11 cellular contexts compared by ENCODE assay signal in the genomic region with DNA sequence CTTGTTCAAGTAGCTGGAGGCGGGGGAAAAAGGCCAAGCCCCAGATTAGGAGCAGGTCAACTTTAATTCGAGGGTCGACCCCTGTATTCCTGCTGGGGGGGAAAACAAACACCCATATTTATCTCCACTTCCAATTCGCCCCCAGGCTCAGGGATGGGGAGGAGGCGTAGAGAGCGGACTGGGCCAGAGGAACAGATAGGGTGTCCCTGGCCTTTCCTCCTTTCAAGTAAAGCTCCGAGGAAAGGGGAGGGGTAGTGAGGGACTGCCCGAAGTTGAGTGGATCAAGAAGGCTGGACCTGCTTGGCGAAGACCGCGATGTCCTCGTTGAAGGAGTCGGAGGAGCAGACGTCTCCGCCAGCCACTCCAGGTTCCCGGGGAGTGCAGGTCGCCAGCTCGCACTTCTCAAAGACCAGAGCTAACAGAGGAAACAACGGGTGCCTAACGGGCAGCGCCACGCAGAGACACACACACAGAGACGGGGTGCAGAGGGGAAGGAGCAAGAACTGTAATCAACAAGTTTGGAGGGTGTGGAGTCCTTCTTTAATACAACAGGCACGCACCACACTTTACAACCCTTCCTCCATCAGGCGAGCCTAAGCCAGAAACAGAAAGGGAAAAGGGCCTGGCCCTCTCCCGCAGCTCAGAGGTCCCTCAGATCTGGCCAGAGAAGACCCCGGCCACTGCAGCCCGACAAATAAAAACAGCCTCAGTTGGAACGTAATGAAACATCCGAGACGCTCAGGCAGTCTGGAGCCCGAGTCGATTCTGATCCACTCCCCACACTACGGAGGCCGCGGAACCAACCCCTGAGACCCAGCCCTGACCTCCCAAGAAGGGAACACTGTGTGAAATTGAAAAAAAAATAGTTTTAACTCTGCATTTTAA. TPM values are rescaled to one million over a fixed set of nuclear protein-coding genes. Genes with fewer than 3 reads are reported as not detected.
DNase-seq lines count a peak whose midpoint lies in the region; ATAC-seq, FAIRE-seq and TF ChIP-seq lines count a peak whose summit lies in the region.
"Had no signal": no experiment of that assay in that cellular context is flagged by ENCODE, and none has a peak within 500 bp of the region (broad histone marks: within the 10 kb centered on the region; RNA-seq: fewer than 3 reads in every experiment).

No MANE protein-coding gene starts in this region.

- H3K36me3 ChIP-seq in DOHH2 (ENCODE audit: control insufficient read depth, low read length) (peaks cover 72% of the 10 kb centered on the region), cardiac muscle cell (peaks cover 59% of the 10 kb centered on the region), trophoblast cell (ENCODE audit: control insufficient read depth in 1 of 2, insufficient read depth in 2 of 2, low read length in 2 of 2) (peaks cover 2% of the 10 kb centered on the region in 2 experiments)
- H3K36me3 ChIP-seq: neutrophil had no signal

- peaks cover 9% of the 10 kb centered on the region for H3F3A ChIP-seq in DOHH2 (ENCODE audit: control insufficient read depth, insufficient read depth)

- H3K18ac ChIP-seq in trophoblast cell (ENCODE audit: low read length): peak overlapping the region; percentile 78

- H4K8ac ChIP-seq in trophoblast cell (ENCODE audit: low read depth, low read length): peak overlapping the region; percentile 57

- FAIRE-seq in HTR-8/SVneo (lab: Jason Lieb, UNC): no peak
- FAIRE-seq: G401.6 had no signal

- peaks cover 17% of the 10 kb centered on the region for H3K4me1 ChIP-seq in DOHH2 (ENCODE audit: control insufficient read depth, low read length)
- peaks cover 23% of the 10 kb centered on the region for H3K4me1 ChIP-seq in cardiac muscle cell (ENCODE audit: low read depth)
- H3K4me1 ChIP-seq in trophoblast cell (ENCODE audit: control insufficient read depth in 1 of 2, insufficient read depth in 2 of 2, low read length in 2 of 2): peaks cover 18 to 25% of the 10 kb centered on the region in 2 experiments

- peak overlapping the region; percentile 28 for H4K91ac ChIP-seq in trophoblast cell (ENCODE audit: low read depth, low read length)

- TF ChIP-seq CTCF in DOHH2 (IDR thresholded peaks at IDR 0.05; ENCODE audit: low read depth, low read length, poor library complexity, severe bottlenecking) (no peak), cardiac muscle cell (IDR thresholded peaks at IDR 0.05; ENCODE audit: low read depth, low read length) (no peak)

- no peaks in the 10 kb centered on the region for H3K9me2 ChIP-seq in DOHH2 (replicated peaks; ENCODE audit: control insufficient read depth, low read length)

- H3K4ac ChIP-seq in trophoblast cell (ENCODE audit: low read depth, low read length): peak overlapping the region; percentile 27

- H2BK5ac ChIP-seq in trophoblast cell (ENCODE audit: low read depth, low read length, poor library complexity): no peak overlapping the region

- peak overlapping the region; percentile 51 for H4K12ac ChIP-seq in trophoblast cell (ENCODE audit: low read depth, low read length)

- H3K36me3 Mint-ChIP-seq in activated T-helper 1 cell treated with anti-CD3 and anti-CD28 coated beads, Interleukin-12 subunit alpha, Interleukin-12 subunit beta, Interleukin-2, Interleukin-4 antibody, amounts not matched to agents 30 ng/mL and 10 ng/mL and 1 ng/mL, durations not matched to agents 14 hours and 24 hours and 36 hours (ENCODE audit: low read depth): peaks cover 10% of the 10 kb centered on the region

- H2BK120ac ChIP-seq in trophoblast cell (ENCODE audit: insufficient read depth, low read length, poor library complexity): peak overlapping the region; percentile 46

- H3K27ac ChIP-seq in DOHH2 (ENCODE audit: low read depth, low read length): no peak overlapping the region
- H3K27ac ChIP-seq in cardiac muscle cell: peak overlapping the region; percentile 97
- no peak overlapping the region for H3K27ac ChIP-seq in trophoblast cell (ENCODE audit: low read depth, low read length)
- H3K27ac ChIP-seq: neutrophil had no signal

- peak overlapping the region; percentile 46 for H3K9ac ChIP-seq in trophoblast cell (ENCODE audit: low read length)

- no peaks in the 10 kb centered on the region for H3K9me3 ChIP-seq in DOHH2 (ENCODE audit: control insufficient read depth, insufficient read depth, low read length)
- H3K9me3 ChIP-seq in cardiac muscle cell (ENCODE audit: low read depth): no peaks in the 10 kb centered on the region
- no peaks in the 10 kb centered on the region for H3K9me3 ChIP-seq in trophoblast cell (ENCODE audit: insufficient read depth, low read depth, low read length)
- H3K9me3 ChIP-seq: neutrophil had no signal

- H3K4me2 ChIP-seq in DOHH2 (ENCODE audit: low read length): peak overlapping the region; percentile 97
- H3K4me2 ChIP-seq in trophoblast cell (ENCODE audit: low read length): peak overlapping the region; percentile 94

- H3K4me3 ChIP-seq in DOHH2 (ENCODE audit: low read length) (peak overlapping the region; percentile 81), cardiac muscle cell (peak overlapping the region; percentile 98), trophoblast cell (ENCODE audit: low read depth, low read length) (no peak overlapping the region)

- H2AK5ac ChIP-seq in trophoblast cell (ENCODE audit: low read length): peak overlapping the region; percentile 47

- ATAC-seq in GM18858 (IDR thresholded peaks at IDR 0.05; ENCODE audit: unreplicated experiment) (no peak), GM21381 (IDR thresholded peaks at IDR 0.05; ENCODE audit: unreplicated experiment) (no peak)

- DNase-seq in activated T-helper 1 cell treated with anti-CD3 and anti-CD28 coated beads, Interleukin-12 subunit alpha, Interleukin-12 subunit beta, Interleukin-2, Interleukin-4 antibody, amounts not matched to agents 30 ng/mL and 10 ng/mL and 1 ng/mL, durations not matched to agents 14 hours and 24 hours and 36 hours (ENCODE audit: low spot score): no peak
- DNase-seq in cardiac muscle cell (ENCODE audit: low read depth in 1 of 2, low spot score in 1 of 2) (peak in 1 of 2 donors; percentile 68), trophoblast cell (no peak), NCI-H2029 treated with DMSO at 0.1 percent for 48 hours (lab: John Stamatoyannopoulos, UW) (no peak), HTR-8/SVneo (ENCODE audit: insufficient read length, low spot score) (no peak)
- DNase-seq: NCI-H510A treated with DMSO at 0.1 percent for 48 hours had no signal

- H3K27me3 Mint-ChIP-seq in activated T-helper 1 cell treated with anti-CD3 and anti-CD28 coated beads, Interleukin-12 subunit alpha, Interleukin-12 subunit beta, Interleukin-2, Interleukin-4 antibody, amounts not matched to agents 30 ng/mL and 10 ng/mL and 1 ng/mL, durations not matched to agents 14 hours and 24 hours and 36 hours (ENCODE audit: insufficient read depth): peaks cover 72% of the 10 kb centered on the region

- peaks cover 24% of the 10 kb centered on the region for H3K4me1 Mint-ChIP-seq in activated T-helper 1 cell treated with anti-CD3 and anti-CD28 coated beads, Interleukin-12 subunit alpha, Interleukin-12 subunit beta, Interleukin-2, Interleukin-4 antibody, amounts not matched to agents 30 ng/mL and 10 ng/mL and 1 ng/mL, durations not matched to agents 14 hours and 24 hours and 36 hours (ENCODE audit: low read depth)

- peak overlapping the region; percentile 10 for H2AFZ ChIP-seq in trophoblast cell (ENCODE audit: insufficient read depth, low read length, poor library complexity)

- H3K79me1 ChIP-seq in trophoblast cell (ENCODE audit: low read length): peaks cover 35% of the 10 kb centered on the region

- peak overlapping the region; percentile 63 for H3K27ac Mint-ChIP-seq in activated T-helper 1 cell treated with anti-CD3 and anti-CD28 coated beads, Interleukin-12 subunit alpha, Interleukin-12 subunit beta, Interleukin-2, Interleukin-4 antibody, amounts not matched to agents 30 ng/mL and 10 ng/mL and 1 ng/mL, durations not matched to agents 14 hours and 24 hours and 36 hours

- no peak overlapping the region for H3K23ac ChIP-seq in trophoblast cell (ENCODE audit: low read length)

- peaks cover 68% of the 10 kb centered on the region for H3K79me2 ChIP-seq in DOHH2 (ENCODE audit: control insufficient read depth, low read length)
- H3K79me2 ChIP-seq in trophoblast cell (ENCODE audit: control insufficient read depth, insufficient read depth, low read length, poor library complexity): peaks cover 18% of the 10 kb centered on the region

- intact Hi-C loops in activated T-helper 1 cell treated with anti-CD3 and anti-CD28 coated beads, Interleukin-12 subunit alpha, Interleukin-12 subunit beta, Interleukin-2, Interleukin-4 antibody, amounts not matched to agents 30 ng/mL and 10 ng/mL and 1 ng/mL, durations not matched to agents 14 hours and 24 hours and 36 hours (cut with micrococcal nuclease): loop anchor here (10.0 kb wide), 1 partner anchor 1159 kb away; a partner anchor contains a TSS

- H4K20me1 ChIP-seq in DOHH2 (ENCODE audit: control insufficient read depth, insufficient read depth, low read depth, low read length): peaks cover 10% of the 10 kb centered on the region; the same call in 1 of the 2 replicates

- no peak overlapping the region for H3K4me3 Mint-ChIP-seq in activated T-helper 1 cell treated with anti-CD3 and anti-CD28 coated beads, Interleukin-12 subunit alpha, Interleukin-12 subunit beta, Interleukin-2, Interleukin-4 antibody, amounts not matched to agents 30 ng/mL and 10 ng/mL and 1 ng/mL, durations not matched to agents 14 hours and 24 hours and 36 hours

- peak overlapping the region; percentile 27 for H3K14ac ChIP-seq in trophoblast cell (ENCODE audit: low read length)

- no CpG with 5 or more reads among the region's 36 CpGs for WGBS in trophoblast cell (ENCODE audit: extremely low coverage, insufficient coverage, insufficient read length)

- H3K9me3 Mint-ChIP-seq in activated T-helper 1 cell treated with anti-CD3 and anti-CD28 coated beads, Interleukin-12 subunit alpha, Interleukin-12 subunit beta, Interleukin-2, Interleukin-4 antibody, amounts not matched to agents 30 ng/mL and 10 ng/mL and 1 ng/mL, durations not matched to agents 14 hours and 24 hours and 36 hours: peaks cover 3% of the 10 kb centered on the region

- H2BK12ac ChIP-seq in trophoblast cell (ENCODE audit: low read length): peak overlapping the region; percentile 15

- H3K27me3 ChIP-seq in DOHH2 (ENCODE audit: control insufficient read depth, low read length) (no peaks in the 10 kb centered on the region), cardiac muscle cell (no peaks in the 10 kb centered on the region), trophoblast cell (ENCODE audit: insufficient read depth, low read length) (peaks cover 10% of the 10 kb centered on the region)

RNA-seq across cellular contexts. Expression of a gene that starts 4.1 kb away (rescaled TPM):
- total RNA-seq in activated T-helper 1 cell treated with anti-CD3 and anti-CD28 coated beads, Interleukin-12 subunit alpha, Interleukin-12 subunit beta, Interleukin-2, Interleukin-4 antibody, amounts not matched to agents 30 ng/mL and 10 ng/mL and 1 ng/mL, durations not matched to agents 14 hours and 24 hours and 36 hours: not detected in 2 replicates
- total RNA-seq in cardiac muscle cell: 326 and 432 TPM in 2 replicates
- polyA plus RNA-seq in cardiac muscle cell: 224 and 249 TPM in 2 replicates
- polyA plus RNA-seq in trophoblast cell (2013): 12.3 and 13.1 TPM in 2 replicates

Comparison
In these comparisons a context has a peak if more than half of its experiments do, and no peak if none do; other contexts are left out.
1. RNA of a gene that starts 4.1 kb away (total RNA-seq): 326 to 432 TPM in cardiac muscle cell; not detected in activated T-helper 1 cell treated with anti-CD3 and anti-CD28 coated beads, Interleukin-12 subunit alpha, Interleukin-12 subunit beta, Interleukin-2, Interleukin-4 antibody, amounts not matched to agents 30 ng/mL and 10 ng/mL and 1 ng/mL, durations not matched to agents 14 hours and 24 hours and 36 hours; every median in the first group is over 100 times any median in the second.